Comparison of ENCODE assay signal across 27 cellular contexts in the genomic region with DNA sequence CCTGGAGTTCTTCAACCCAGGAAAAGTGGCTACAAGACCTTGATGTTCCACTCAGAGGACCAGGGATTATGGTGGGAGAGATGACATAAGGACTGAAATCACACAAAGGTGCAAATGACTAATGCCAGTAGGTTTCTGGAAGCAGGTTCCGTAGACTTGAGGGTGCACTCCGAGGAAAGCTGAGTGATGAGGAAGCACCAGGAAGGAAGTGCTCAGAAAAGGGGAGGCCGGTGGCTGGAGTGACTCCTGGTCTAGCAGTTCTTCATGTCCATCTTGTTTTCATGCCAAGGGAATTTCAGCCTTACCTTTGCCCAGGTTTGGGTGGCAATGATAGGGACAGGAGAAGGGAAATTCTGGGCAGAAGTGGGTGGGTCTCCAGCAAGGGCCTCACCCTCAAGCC.
"Had no signal": no experiment of that assay in that cellular context is flagged by ENCODE, and none has a peak within 500 bp of the region (broad histone marks: within the 10 kb centered on the region; RNA-seq: fewer than 3 reads in every experiment).

No MANE protein-coding gene starts in this region.

- H3K4me1 Mint-ChIP-seq: naive thymus-derived CD4-positive, alpha-beta T cell; natural killer cell; nephron; stimulated activated naive CD8-positive, alpha-beta T cell treated with anti-CD3 and anti-CD28 coated beads, Interleukin-15, amount 100 ng/mL, for 72 hours had no signal

- H3K27ac Mint-ChIP-seq: naive thymus-derived CD4-positive, alpha-beta T cell; natural killer cell; nephron; progenitor cell of endocrine pancreas; stimulated activated memory B cell treated with anti-CD40 and anti-IgM and Interleukin-4, amounts not matched to agents 10 μg/mL and 1 μg/mL and 100 μg/mL, for 72 hours; stimulated activated naive CD8-positive, alpha-beta T cell treated with anti-CD3 and anti-CD28 coated beads, Interleukin-15, amount 100 ng/mL, for 72 hours; type B pancreatic cell had no signal

- H3K27me3 Mint-ChIP-seq: progenitor cell of endocrine pancreas; stimulated activated naive CD8-positive, alpha-beta T cell treated with anti-CD3 and anti-CD28 coated beads, Interleukin-15, amount 100 ng/mL, for 72 hours; type B pancreatic cell had no signal

- H3K9me3 Mint-ChIP-seq: naive thymus-derived CD4-positive, alpha-beta T cell; natural killer cell; stimulated activated naive CD8-positive, alpha-beta T cell treated with anti-CD3 and anti-CD28 coated beads, Interleukin-15, amount 100 ng/mL, for 72 hours; type B pancreatic cell had no signal

- ATAC-seq: naive thymus-derived CD4-positive, alpha-beta T cell; natural killer cell; psoas muscle; right cardiac atrium; right lobe of liver; stimulated activated naive CD8-positive, alpha-beta T cell treated with anti-CD3 and anti-CD28 coated beads, Interleukin-15, amount 100 ng/mL, for 72 hours; stimulated activated naive CD8-positive, alpha-beta T cell treated with anti-CD3 and anti-CD28 coated beads, Interleukin-15, Interleukin-2, amounts not matched to agents 100 U/mL and 50 U/mL, for 24 hours; upper lobe of right lung had no signal

- DNase-seq: naive thymus-derived CD4-positive, alpha-beta T cell; natural killer cell; nucleus accumbens; ovary; posterior cingulate gyrus; psoas muscle; right cardiac atrium; right lobe of liver; sigmoid colon; small intestine; stimulated activated CD4-positive, alpha-beta T cell treated with anti-CD3 and anti-CD28 coated beads, Interleukin-15, amount 100 ng/mL, for 24 hours; stimulated activated CD4-positive, alpha-beta T cell treated with anti-CD3 and anti-CD28 coated beads, Interleukin-2, amount 100 ng/mL, for 24 hours; stimulated activated CD4-positive, alpha-beta T cell treated with anti-CD3 and anti-CD28 coated beads, Interleukin-2, amount 100 ng/mL, for 48 hours; stimulated activated CD4-positive, alpha-beta T cell treated with anti-CD3 and anti-CD28 coated beads, Interleukin-4, amount 100 ng/mL, for 24 hours; stimulated activated naive CD4-positive, alpha-beta T cell; stimulated activated naive CD8-positive, alpha-beta T cell treated with anti-CD3 and anti-CD28 coated beads, Interleukin-15, amount 100 ng/mL, for 72 hours; stimulated activated naive CD8-positive, alpha-beta T cell treated with anti-CD3 and anti-CD28 coated beads, Interleukin-15, Interleukin-2, amounts not matched to agents 100 U/mL and 50 U/mL, for 24 hours; substantia nigra; testis; tibial artery; transverse colon; upper lobe of right lung; uterus had no signal

- H3K4me3 Mint-ChIP-seq: naive thymus-derived CD4-positive, alpha-beta T cell; natural killer cell; nephron; stimulated activated memory B cell treated with anti-CD40 and anti-IgM and Interleukin-4, amounts not matched to agents 10 μg/mL and 1 μg/mL and 100 μg/mL, for 72 hours; stimulated activated naive CD8-positive, alpha-beta T cell treated with anti-CD3 and anti-CD28 coated beads, Interleukin-15, amount 100 ng/mL, for 72 hours; type B pancreatic cell had no signal

- H3K36me3 Mint-ChIP-seq: naive thymus-derived CD4-positive, alpha-beta T cell; natural killer cell; stimulated activated memory B cell treated with anti-CD40 and anti-IgM and Interleukin-4, amounts not matched to agents 10 μg/mL and 1 μg/mL and 100 μg/mL, for 72 hours; type B pancreatic cell had no signal
